In genomic region chr19:4343056-4343844, GRCh38 we compare ENCODE assay signal across 8 cellular contexts. TPM values are rescaled to one million over a fixed set of nuclear protein-coding genes. Genes with fewer than 3 reads are reported as not detected.
DNase-seq lines count a peak whose midpoint lies in the region; TF ChIP-seq lines count a peak whose summit lies in the region.

Gene MPND, plus strand, starts transcription at chr19:4343562. Its CDS starts 32 bp downstream, at chr19:4343594.

- no peaks in the 10 kb centered on the region for H3K9me2 ChIP-seq in OCI-LY7 (ENCODE audit: insufficient read depth, low read length)

- peak within 1 kb of the TSS; percentile 75 for H3K27ac ChIP-seq in OCI-LY7 (ENCODE audit: low read depth, low read length, poor library complexity, severe bottlenecking)

- peak; percentile 44 for DNase-seq in COLO829 (ENCODE audit: low spot score)
- DNase-seq in GM20000 (ENCODE audit: low spot score) = peak; percentile 96
- DNase-seq in HT1080 (ENCODE audit: low read depth) = peak; percentile 12
- DNase-seq in OCI-LY7 (ENCODE audit: low spot score) = peak; percentile 92
- peak; percentile 94 for DNase-seq in activated T-cell treated with anti-CD3 and anti-CD28 coated beads for 4 hours
- no peak for DNase-seq in epithelial cell of proximal tubule (ENCODE audit: low read depth)
- DNase-seq in stimulated activated CD8-positive, alpha-beta memory T cell treated with anti-CD3 and anti-CD28 coated beads, Interleukin-7, amount 100 ng/mL, for 1 hour (ENCODE audit: low read depth in 2 of 2) = peak; percentile 75 to 86

- POLR2A ChIA-PET in OCI-LY7 (lab: Charles Lee) = interaction anchor here (0.6 to 1.5 kb wide), 9 partner anchors 23 to 197 kb away, joined by 3 to 5 read pairs (median 3); partner anchors contain the start of genes HDGFL2 and LRG1

- H3K4me2 ChIP-seq in OCI-LY7 (ENCODE audit: low read length) = peak within 1 kb of the TSS; percentile 87

- H3K36me3 ChIP-seq in OCI-LY7 (ENCODE audit: insufficient read depth, low read length) = peaks cover 8% of the 10 kb centered on the region; the same call in 1 of the 2 replicates
- H3K36me3 ChIP-seq in mucosa of stomach (ENCODE audit: control insufficient read depth, insufficient read depth, low read length) = no peaks in the 10 kb centered on the region

- CTCF ChIA-PET in OCI-LY7 (lab: Charles Lee; ENCODE audit: unreplicated experiment) = interaction anchor here (0.5 to 1.4 kb wide), 4 partner anchors 9 to 191 kb away, joined by 3 to 7 read pairs (median 4); partner anchors contain the start of gene CHAF1A

- no peaks in the 10 kb centered on the region for H3K9me3 ChIP-seq in OCI-LY7 (ENCODE audit: low read length)
- H3K9me3 ChIP-seq in mucosa of stomach (ENCODE audit: control insufficient read depth, low read length) = no peaks in the 10 kb centered on the region

- no peak for TF ChIP-seq CTCF in GM20000 (IDR thresholded peaks at IDR 0.05; ENCODE audit: extremely low read depth, missing control alignments)
- TF ChIP-seq CTCF in OCI-LY7 (conservative IDR thresholded peaks at IDR 0.05; ENCODE audit: low read length) = peak; percentile 49
- peak; percentile 52 for TF ChIP-seq CTCF in epithelial cell of proximal tubule (conservative IDR thresholded peaks at IDR 0.05; ENCODE audit: low read depth, low read length)

- no peaks in the 10 kb centered on the region for H4K20me1 ChIP-seq in OCI-LY7 (ENCODE audit: insufficient read depth, low read length)

- no peaks in the 10 kb centered on the region for H3K79me2 ChIP-seq in OCI-LY7 (ENCODE audit: insufficient read depth, low read depth, low read length)

- H2AFZ ChIP-seq in OCI-LY7 (ENCODE audit: low read length) = peak within 1 kb of the TSS; percentile 82

- no peaks in the 10 kb centered on the region for H3K27me3 ChIP-seq in mucosa of stomach (ENCODE audit: control insufficient read depth, insufficient read depth, low read length)

- BruUV-seq in OCI-LY7 (replicated peaks; lab: Mats Ljungman, UMichigan) = no TSS peak

- H3K4me3 ChIP-seq in OCI-LY7 (ENCODE audit: low read depth, low read length, poor library complexity, severe bottlenecking) (peak within 1 kb of the TSS; percentile 74), epithelial cell of proximal tubule (ENCODE audit: low read depth, low read length) (peak within 1 kb of the TSS; percentile 76), mucosa of stomach (ENCODE audit: low read length) (peak within 1 kb of the TSS; percentile 99)

- intact Hi-C loops in OCI-LY7 (cut with micrococcal nuclease; ENCODE audit: unreplicated experiment) = loop anchor here (2.0 kb wide), 1 partner anchor 58 kb away; the partner anchor contains the start of gene SH3GL1

- peaks cover 15% of the 10 kb centered on the region for H3K4me1 ChIP-seq in OCI-LY7 (ENCODE audit: insufficient read depth, low read length, poor library complexity, severe bottlenecking)
- H3K4me1 ChIP-seq in mucosa of stomach (ENCODE audit: control insufficient read depth, insufficient read depth, low read length) = peaks cover 18% of the 10 kb centered on the region

- peak within 1 kb of the TSS; percentile 83 for H3K9ac ChIP-seq in mucosa of stomach (ENCODE audit: low read length)

RNA-seq across cellular contexts. Expression of gene MPND, which starts in this region (rescaled TPM):
- total RNA-seq in HT1080 (2014; rRNA removed; shearing (Covaris generic)) = 1.3 and 2.7 TPM in 2 replicates
- polyA plus RNA-seq in HT1080 (2015; cell fraction: cytosol; rRNA removed) = 4.0 and 6.3 TPM in 2 replicates
- 4.5 and 4.6 TPM in 2 replicates for polyA plus RNA-seq in HT1080 (2015; cell fraction: nucleus; rRNA removed)
- 6.7 and 7.2 TPM in 2 replicates for total RNA-seq in OCI-LY7 (2014; rRNA removed; shearing (Covaris generic))
- total RNA-seq in OCI-LY7 (2022) (19.1 and 19.5 TPM in 2 replicates), epithelial cell of proximal tubule (3.9 and 6.3 TPM in 2 replicates)
